ENCODE assay signal across 27 cellular contexts in the genomic region with DNA sequence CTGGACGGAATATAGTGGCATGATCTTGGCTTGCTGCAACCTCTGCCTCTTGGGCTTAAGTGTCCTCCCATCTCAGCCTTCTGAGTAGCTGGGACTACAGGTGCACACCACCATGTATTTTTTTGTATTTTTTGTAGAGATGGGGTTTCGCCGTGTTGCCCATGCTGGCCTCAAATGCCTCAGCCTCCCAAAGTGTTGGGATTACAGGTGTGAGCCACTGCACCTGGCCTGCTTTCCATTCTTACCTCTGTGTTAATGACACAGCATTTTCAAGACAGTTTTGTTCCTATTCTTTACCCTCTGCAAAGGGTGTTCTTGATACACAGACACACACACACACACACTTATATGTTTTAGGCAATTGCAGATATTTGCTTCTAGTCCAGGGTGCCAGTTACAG.
"Had no signal": no experiment of that assay in that cellular context is flagged by ENCODE, and none has a peak within 500 bp of the region (broad histone marks: within the 10 kb centered on the region; RNA-seq: fewer than 3 reads in every experiment).

No MANE protein-coding gene starts in this region.

- H3K27ac Mint-ChIP-seq: naive thymus-derived CD8-positive, alpha-beta T cell; natural killer cell treated with Interleukin-12 subunit alpha and Interleukin-12 subunit beta and Interleukin-15 and Interleukin-18, amount 100 ng/mL, for 72 hours; stimulated activated effector memory CD8-positive, alpha-beta T cell treated with anti-CD3 and anti-CD28 coated beads, Interleukin-12 subunit alpha, Interleukin-12 subunit beta, amount 100 ng/mL, for 72 hours; stimulated activated naive B cell treated with anti-CD40 and anti-IgM and Interleukin-4, amounts not matched to agents 10 μg/mL and 1 μg/mL and 100 μg/mL, for 72 hours; stimulated activated naive CD8-positive, alpha-beta T cell treated with anti-CD3 and anti-CD28 coated beads, Interleukin-15, Interleukin-2, amounts not matched to agents 100 ng/mL and 50 ng/mL, for 24 hours; type B pancreatic cell had no signal

- H3K36me3 Mint-ChIP-seq: natural killer cell treated with Interleukin-12 subunit alpha and Interleukin-12 subunit beta and Interleukin-15 and Interleukin-18, amount 100 ng/mL, for 72 hours; stimulated activated effector memory CD8-positive, alpha-beta T cell treated with anti-CD3 and anti-CD28 coated beads, Interleukin-12 subunit alpha, Interleukin-12 subunit beta, amount 100 ng/mL, for 72 hours; stimulated activated naive B cell treated with anti-CD40 and anti-IgM and Interleukin-4, amounts not matched to agents 10 μg/mL and 1 μg/mL and 100 μg/mL, for 72 hours; type B pancreatic cell had no signal

- H3K9me3 Mint-ChIP-seq: natural killer cell treated with Interleukin-12 subunit alpha and Interleukin-12 subunit beta and Interleukin-15 and Interleukin-18, amount 100 ng/mL, for 72 hours; stimulated activated effector memory CD8-positive, alpha-beta T cell treated with anti-CD3 and anti-CD28 coated beads, Interleukin-12 subunit alpha, Interleukin-12 subunit beta, amount 100 ng/mL, for 72 hours; stimulated activated naive B cell treated with anti-CD40 and anti-IgM and Interleukin-4, amounts not matched to agents 10 μg/mL and 1 μg/mL and 100 μg/mL, for 72 hours; stimulated activated naive CD8-positive, alpha-beta T cell treated with anti-CD3 and anti-CD28 coated beads, Interleukin-15, Interleukin-2, amounts not matched to agents 100 ng/mL and 50 ng/mL, for 24 hours; type B pancreatic cell had no signal

- H3K4me3 Mint-ChIP-seq: naive thymus-derived CD8-positive, alpha-beta T cell; natural killer cell treated with Interleukin-12 subunit alpha and Interleukin-12 subunit beta and Interleukin-15 and Interleukin-18, amount 100 ng/mL, for 72 hours; nephron progenitor cell; neural crest cell; stimulated activated effector memory CD8-positive, alpha-beta T cell treated with anti-CD3 and anti-CD28 coated beads, Interleukin-12 subunit alpha, Interleukin-12 subunit beta, amount 100 ng/mL, for 72 hours; stimulated activated naive B cell treated with anti-CD40 and anti-IgM and Interleukin-4, amounts not matched to agents 10 μg/mL and 1 μg/mL and 100 μg/mL, for 72 hours; stimulated activated naive CD8-positive, alpha-beta T cell treated with anti-CD3 and anti-CD28 coated beads, Interleukin-15, Interleukin-2, amounts not matched to agents 100 ng/mL and 50 ng/mL, for 24 hours; type B pancreatic cell had no signal

- H3K4me3 ChIP-seq: pancreas, prostate gland, right lobe of liver, sigmoid colon, stomach, thoracic aorta, thyroid gland, transverse colon, upper lobe of right lung, uterus had no signal

- H3K27me3 Mint-ChIP-seq: natural killer cell treated with Interleukin-12 subunit alpha and Interleukin-12 subunit beta and Interleukin-15 and Interleukin-18, amount 100 ng/mL, for 72 hours; type B pancreatic cell had no signal

- H3K27ac ChIP-seq: neutrophil, pancreas, prostate gland, right lobe of liver, sigmoid colon, stomach, thoracic aorta, thyroid gland, transverse colon, upper lobe of right lung, uterus had no signal

- H3K9me3 ChIP-seq: neutrophil, pancreas, prostate gland, right lobe of liver, sigmoid colon, stomach, thoracic aorta, thyroid gland, transverse colon, upper lobe of right lung, uterus had no signal

- H3K27me3 ChIP-seq: neutrophil, pancreas, right lobe of liver, stomach, thyroid gland, transverse colon, upper lobe of right lung, uterus had no signal

- H3K36me3 ChIP-seq: neutrophil, pancreas, prostate gland, right lobe of liver, sigmoid colon, stomach, thoracic aorta, thyroid gland, transverse colon, upper lobe of right lung, uterus had no signal

- H3K4me1 ChIP-seq: pancreas, prostate gland, right lobe of liver, transverse colon, uterus had no signal

- ATAC-seq: naive thymus-derived CD8-positive, alpha-beta T cell; natural killer cell treated with Interleukin-12 subunit alpha and Interleukin-12 subunit beta and Interleukin-15 and Interleukin-18, amount 100 ng/mL, for 72 hours; pancreas; right cardiac atrium; right lobe of liver; stimulated activated effector memory CD8-positive, alpha-beta T cell treated with anti-CD3 and anti-CD28 coated beads, Interleukin-12 subunit alpha, Interleukin-12 subunit beta, amount 100 ng/mL, for 72 hours; stimulated activated naive B cell treated with anti-CD40 and anti-IgM and Interleukin-4, amounts not matched to agents 10 μg/mL and 1 μg/mL and 100 μg/mL, for 72 hours; upper lobe of right lung had no signal

- H3K4me1 Mint-ChIP-seq: nephron progenitor cell; neural crest cell; stimulated activated effector memory CD8-positive, alpha-beta T cell treated with anti-CD3 and anti-CD28 coated beads, Interleukin-12 subunit alpha, Interleukin-12 subunit beta, amount 100 ng/mL, for 72 hours had no signal

- DNase-seq: naive thymus-derived CD8-positive, alpha-beta T cell; nephron progenitor cell; nucleus accumbens; pancreas; right cardiac atrium; right lobe of liver; sigmoid colon; small intestine; stimulated activated CD4-positive, alpha-beta T cell treated with anti-CD3 and anti-CD28 coated beads, Interleukin-15, amount 100 ng/mL, for 24 hours; stimulated activated CD4-positive, alpha-beta T cell treated with anti-CD3 and anti-CD28 coated beads, Interleukin-2, amount 100 ng/mL, for 24 hours; stimulated activated CD4-positive, alpha-beta T cell treated with anti-CD3 and anti-CD28 coated beads, Interleukin-2, amount 100 ng/mL, for 48 hours; stimulated activated CD4-positive, alpha-beta T cell treated with anti-CD3 and anti-CD28 coated beads, Interleukin-4, amount 100 ng/mL, for 24 hours; stimulated activated naive B cell treated with anti-CD40 and anti-IgM and Interleukin-4, amounts not matched to agents 10 μg/mL and 1 μg/mL and 100 μg/mL, for 72 hours; stimulated activated naive CD4-positive, alpha-beta T cell treated with Interleukin-2 at 50 U/mL for 16 hours; stomach; thyroid gland; transverse colon; upper lobe of right lung; uterus had no signal
